12 cellular contexts compared by ENCODE assay signal in the genomic region with DNA sequence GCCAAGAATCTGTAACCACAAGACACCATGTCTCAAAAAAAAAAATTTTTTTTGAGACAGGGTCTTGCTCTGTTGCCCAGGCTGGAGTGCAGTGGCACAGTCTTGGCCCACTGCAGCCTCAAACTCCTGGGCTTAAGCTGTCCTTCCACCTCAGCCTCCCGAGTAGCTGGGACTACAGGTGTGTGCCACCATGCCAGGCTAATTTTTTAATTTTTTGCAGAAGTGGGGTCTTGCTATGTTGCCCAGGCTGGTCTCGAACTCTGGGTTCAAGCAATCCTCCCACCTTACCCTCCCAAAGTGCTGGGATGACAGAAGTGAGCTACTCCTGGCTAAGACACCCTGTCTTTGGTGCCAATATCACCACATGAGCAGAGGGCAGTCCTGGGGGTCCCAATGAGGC. TPM values are rescaled to one million over a fixed set of nuclear protein-coding genes. Genes with fewer than 3 reads are reported as not detected.
"Had no signal": no experiment of that assay in that cellular context is flagged by ENCODE, and none has a peak within 500 bp of the region (broad histone marks: within the 10 kb centered on the region; RNA-seq: fewer than 3 reads in every experiment).

No MANE protein-coding gene starts in this region.

RNA-seq across cellular contexts. Expression of gene BLACAT1, which starts 23.1 kb away (rescaled TPM):
- total RNA-seq: left ventricle myocardium inferior, mononuclear cell, osteoblast, posterior vena cava, psoas muscle had no signal
- polyA plus RNA-seq: psoas muscle had no signal

RNA-seq across cellular contexts. Expression of gene CDK18, which starts 25.5 kb away (rescaled TPM):
- polyA plus RNA-seq: neural cell had no signal

RNA-seq across cellular contexts. Expression of gene LEMD1, which starts 57.1 kb away (rescaled TPM):
- total RNA-seq: left ventricle myocardium inferior, lower leg skin, natural killer cell, osteoblast, posterior vena cava, psoas muscle, sigmoid colon, spleen, tibial nerve, ureter had no signal
- polyA plus RNA-seq: psoas muscle, spleen had no signal
